Comparison of ENCODE assay signal across 9 cellular contexts in genomic region chr1:178727014-178727895, GRCh38. TPM values are rescaled to one million over a fixed set of nuclear protein-coding genes. Genes with fewer than 3 reads are reported as not detected.
A peak's percentile ranks its signal among the peaks of the same experiment; 100 is the strongest.
DNase-seq lines count a peak whose midpoint lies in the region; ATAC-seq and TF ChIP-seq lines count a peak whose summit lies in the region.
"Had no signal": no experiment of that assay in that cellular context is flagged by ENCODE, and none has a peak within 500 bp of the region (broad histone marks: within the 10 kb centered on the region; RNA-seq: fewer than 3 reads in every experiment).

No MANE protein-coding gene starts in this region.

- no peaks in the 10 kb centered on the region for H3K27me3 Mint-ChIP-seq in T-helper 17 cell

- TF ChIP-seq CTCF in gastroesophageal sphincter (IDR thresholded peaks at IDR 0.05) (no peak), smooth muscle cell (IDR thresholded peaks at IDR 0.05; ENCODE audit: borderline replicate concordance, insufficient read depth, poor library complexity, severe bottlenecking) (no peak)

- H3K4me3 ChIP-seq in gastroesophageal sphincter (peak overlapping the region; percentile 7 to 93), smooth muscle cell (peak overlapping the region; percentile 92)

- H3K27ac Mint-ChIP-seq in T-helper 17 cell, result no peak overlapping the region

- peaks cover 13% of the 10 kb centered on the region for H3K4me1 Mint-ChIP-seq in T-helper 17 cell

- H3F3A ChIP-seq in smooth muscle cell (ENCODE audit: low read depth), result peaks cover 3% of the 10 kb centered on the region

- peak overlapping the region; percentile 93 for H3K4me2 ChIP-seq in smooth muscle cell

- TF ChIP-seq EP300 in gastroesophageal sphincter (IDR thresholded peaks at IDR 0.05), result no peak

- no peak for ATAC-seq in T-helper 17 cell
- no peak for ATAC-seq in gastroesophageal sphincter
- no peak for ATAC-seq in HG02870 (IDR thresholded peaks at IDR 0.05; ENCODE audit: unreplicated experiment)

- peaks cover 7% of the 10 kb centered on the region for H3K36me3 Mint-ChIP-seq in T-helper 17 cell (ENCODE audit: low read depth)

- H3K79me2 ChIP-seq in smooth muscle cell (ENCODE audit: low read depth), result peaks cover 46% of the 10 kb centered on the region

- H3K27me3 ChIP-seq in gastroesophageal sphincter (no peaks in the 10 kb centered on the region), smooth muscle cell (ENCODE audit: low read depth) (no peaks in the 10 kb centered on the region)

- TF ChIP-seq POLR2A in gastroesophageal sphincter (IDR thresholded peaks at IDR 0.05), result no peak

- H3K4me1 ChIP-seq in gastroesophageal sphincter (peaks cover 0 to 30% (median 0%) of the 10 kb centered on the region in 3 donors), smooth muscle cell (ENCODE audit: low read depth) (peaks cover 12% of the 10 kb centered on the region)
- H3K4me1 ChIP-seq: BE2C had no signal

- 34 to 47% methylated on average over 11 of the region's 11 CpGs for WGBS in gastroesophageal sphincter (ENCODE audit: low coverage in 1 of 2), 2 donors
- 71% methylated on average over 11 of the region's 11 CpGs for WGBS in smooth muscle cell (ENCODE audit: low lambda C conversion rate)

- H3K27ac ChIP-seq in gastroesophageal sphincter, result peak overlapping the region in 3 of 4 donors; percentile 21 to 88 (median 85)
- H3K27ac ChIP-seq in smooth muscle cell (ENCODE audit: low read depth), result peak overlapping the region; percentile 37

- DNase-seq in NCI-H82 (lab: John Stamatoyannopoulos, UW), result peak; percentile 44
- DNase-seq in NCI-H82 treated with DMSO at 0.1 percent for 48 hours (lab: John Stamatoyannopoulos, UW; ENCODE audit: unreplicated experiment), result no peak
- DNase-seq in T-helper 17 cell, result no peak
- DNase-seq in smooth muscle cell (lab: John Stamatoyannopoulos, UW; ENCODE audit: unreplicated experiment), result no peak
- no peak for DNase-seq in activated gamma-delta T cell treated with Interleukin-2 at 50 U/mL for 16 hours
- DNase-seq in hypothalamus (lab: John Stamatoyannopoulos, UW), result no peak
- DNase-seq: BE2C had no signal

- peak overlapping the region; percentile 87 for H3K4me3 Mint-ChIP-seq in T-helper 17 cell

- H3K36me3 ChIP-seq in gastroesophageal sphincter, result no peaks in the 10 kb centered on the region
- H3K36me3 ChIP-seq in smooth muscle cell (ENCODE audit: low read depth), result no peaks in the 10 kb centered on the region
- H3K36me3 ChIP-seq: BE2C had no signal

- H3K9me3 ChIP-seq in T-helper 17 cell (ENCODE audit: control insufficient read depth, low read length, poor library complexity, severe bottlenecking) (no peaks in the 10 kb centered on the region), gastroesophageal sphincter (no peaks in the 10 kb centered on the region), smooth muscle cell (replicated peaks; ENCODE audit: low read depth) (no peaks in the 10 kb centered on the region)
- H3K9me3 ChIP-seq: BE2C had no signal

- H3K9ac ChIP-seq in smooth muscle cell (ENCODE audit: low read depth), result no peak overlapping the region

- no peak overlapping the region for H2AFZ ChIP-seq in smooth muscle cell (ENCODE audit: low read depth)

- peaks cover 25% of the 10 kb centered on the region for H4K20me1 ChIP-seq in smooth muscle cell (ENCODE audit: low read depth)

RNA-seq across cellular contexts. Expression of gene RALGPS2, which starts 2.2 kb away (rescaled TPM):
- total RNA-seq in T-helper 17 cell (10 to 100 TPM in 1 of 2 donors, 1 to 10 TPM in 1; 6.8 to 17.0 TPM), gastroesophageal sphincter (10 to 100 TPM; 12.0 to 17.7 (median 15.1) TPM), smooth muscle cell (23.8 and 30.0 TPM in 2 replicates)
- polyA plus RNA-seq in smooth muscle cell, result 3.6 and 4.7 TPM in 2 replicates
